1 cellular context compared by ENCODE assay signal in genomic region chr5:131932235-131932634, GRCh38.
A peak's percentile ranks its signal among the peaks of the same experiment; 100 is the strongest.
TF ChIP-seq lines count a peak whose summit lies in the region.

No MANE protein-coding gene starts in this region.

TF ChIP-seq in H1, 55 proteins besides CTCF, POLR2A, EP300 and RAD21:
- no peak for TF ChIP-seq GTF2F1 (IDR thresholded peaks at IDR 0.05; ENCODE audit: borderline replicate concordance, low read depth, low read length)
- TF ChIP-seq NANOG (IDR thresholded peaks at IDR 0.05; ENCODE audit: insufficient read depth, low read depth, low read length, poor library complexity, severe bottlenecking): peak; percentile 50
- no peak for TF ChIP-seq SAP30 (IDR thresholded peaks at IDR 0.05; ENCODE audit: insufficient read depth, insufficient replicate concordance, low read length)
- no peak for TF ChIP-seq SP2 (IDR thresholded peaks at IDR 0.05; ENCODE audit: low read length)
